ENCODE assay signal across 1 cellular context in the genomic region with DNA sequence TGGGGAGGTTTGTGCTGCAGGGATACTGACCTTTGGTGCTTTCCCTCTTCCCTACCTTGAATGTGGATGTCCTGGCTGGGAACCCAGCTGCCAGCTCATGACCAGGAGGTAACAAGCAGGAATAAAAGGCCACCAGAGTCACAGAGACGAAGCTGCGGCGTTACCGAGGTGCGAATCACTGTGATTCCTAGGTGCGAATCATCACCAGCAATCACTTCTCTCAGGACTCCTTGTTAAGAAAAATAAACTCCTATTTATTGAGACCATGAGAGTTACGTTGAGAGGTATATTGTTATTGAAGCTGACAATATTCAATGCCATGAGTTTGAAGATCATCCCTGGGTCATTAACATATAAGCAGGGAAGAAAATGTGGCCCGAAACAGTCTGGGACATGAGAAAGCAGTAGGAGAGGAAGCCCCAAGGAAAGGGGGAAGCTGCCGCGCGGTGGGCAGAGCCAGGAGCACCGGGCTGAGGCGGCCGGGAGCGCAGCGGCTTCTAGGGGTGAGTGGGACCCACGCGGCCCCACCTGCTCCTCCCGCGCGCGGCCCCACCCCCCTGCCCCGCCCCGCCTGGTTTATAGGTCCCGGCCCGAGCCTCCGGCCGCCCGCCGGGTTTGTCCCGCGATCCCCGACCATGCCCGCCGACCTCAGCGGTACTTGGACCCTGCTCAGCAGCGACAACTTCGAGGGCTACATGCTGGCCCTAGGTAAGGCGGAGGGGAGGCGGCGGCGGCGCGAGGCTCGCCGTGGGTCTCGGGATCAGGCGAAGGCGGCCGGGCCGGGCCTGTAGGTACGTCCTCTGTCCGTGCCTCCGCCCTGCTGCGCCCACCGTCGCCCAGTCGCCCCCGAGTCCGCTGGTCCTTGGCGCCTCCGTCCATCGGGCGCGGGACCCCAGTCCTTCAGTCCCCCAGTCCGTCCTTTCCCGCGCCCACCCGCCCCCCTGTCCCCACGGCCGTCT.
TF ChIP-seq lines count a peak whose summit lies in the region.

Gene RBP7, plus strand, starts transcription at position 605 of the 959 bp plus-strand sequence. Its CDS starts 31 bp downstream, at position 636.

TF ChIP-seq in HEK293, 187 proteins besides CTCF, POLR2A, EP300 and RAD21 (continued from another document):
- peak; percentile 97 for TF ChIP-seq ZNF692 (tag by site-specific recombination; IDR thresholded peaks at IDR 0.05)
